14 cellular contexts compared by ENCODE assay signal in genomic region chr4:23903859-23904438, GRCh38. TPM values are rescaled to one million over a fixed set of nuclear protein-coding genes. Genes with fewer than 3 reads are reported as not detected.
A peak's percentile ranks its signal among the peaks of the same experiment; 100 is the strongest.
DNase-seq lines count a peak whose midpoint lies in the region; ATAC-seq lines count a peak whose summit lies in the region.
"Had no signal": no experiment of that assay in that cellular context is flagged by ENCODE, and none has a peak within 500 bp of the region (broad histone marks: within the 10 kb centered on the region; RNA-seq: fewer than 3 reads in every experiment).

No MANE protein-coding gene starts in this region.

- H3K9me3 ChIP-seq in endocrine pancreas (ENCODE audit: control insufficient read depth, low read length), result no peaks in the 10 kb centered on the region

- peak; percentile 63 for DNase-seq in DMS153 treated with DMSO at 0.1 percent for 48 hours (lab: John Stamatoyannopoulos, UW; ENCODE audit: unreplicated experiment)
- DNase-seq in NCI-H2107 (lab: John Stamatoyannopoulos, UW), result peak; percentile 49
- peak; percentile 18 for DNase-seq in mucosa of gallbladder (ENCODE audit: low spot score)
- DNase-seq in posterior vena cava (ENCODE audit: low spot score), result no peak
- DNase-seq: activated T-cell treated with anti-CD3 and anti-CD28 coated beads, Interleukin-2, amount 50 U/mL, for 1 hour; GM23248; mesenchymal stem cell; stimulated activated CD8-positive, alpha-beta memory T cell treated with anti-CD3 and anti-CD28 coated beads, Interleukin-4, amount 100 ng/mL, for 48 hours had no signal

- H3K27me3 ChIP-seq in endocrine pancreas (ENCODE audit: control insufficient read depth, insufficient read depth, low read length), result no peaks in the 10 kb centered on the region
- H3K27me3 ChIP-seq: cardiac muscle cell had no signal

- H3K4me3 ChIP-seq in endocrine pancreas (ENCODE audit: control insufficient read depth, insufficient read depth, low read length), result peak overlapping the region; percentile 0
- H3K4me3 ChIP-seq: cardiac muscle cell, GM23248 had no signal

- intact Hi-C loops in posterior vena cava (cut with DNase I), result no loop called here

- peaks cover 4% of the 10 kb centered on the region for H3K4me1 ChIP-seq in endocrine pancreas (ENCODE audit: control insufficient read depth, insufficient read depth, low read length)

- no peaks in the 10 kb centered on the region for H3K36me3 ChIP-seq in endocrine pancreas (ENCODE audit: control insufficient read depth, insufficient read depth, low read length)
- H3K36me3 ChIP-seq: cardiac muscle cell had no signal

- H3K9ac ChIP-seq in endocrine pancreas (ENCODE audit: control insufficient read depth, insufficient read depth, low read length), result no peak overlapping the region
- H3K9ac ChIP-seq: GM23248, KMS-11 had no signal

- no peak for ATAC-seq in HG03045 (IDR thresholded peaks at IDR 0.05; ENCODE audit: unreplicated experiment)
- ATAC-seq in GM21390 (IDR thresholded peaks at IDR 0.05; ENCODE audit: unreplicated experiment), result no peak
- no peak for ATAC-seq in HG02970 (IDR thresholded peaks at IDR 0.05; ENCODE audit: low FRiP score, unreplicated experiment)

RNA-seq across cellular contexts. Expression of gene PPARGC1A, which starts 14.1 kb away (rescaled TPM):
- 28.9 TPM for total RNA-seq in mucosa of gallbladder
- 10 to 100 TPM; 20.7 to 27.7 TPM for total RNA-seq in posterior vena cava
- total RNA-seq: GM23248 had no signal
